10 cellular contexts compared by ENCODE assay signal in genomic region chr4:74624351-74625151, GRCh38.
DNase-seq lines count a peak whose midpoint lies in the region; ATAC-seq, FAIRE-seq and TF ChIP-seq lines count a peak whose summit lies in the region.
"Had no signal": no experiment of that assay in that cellular context is flagged by ENCODE, and none has a peak within 500 bp of the region (broad histone marks: within the 10 kb centered on the region; RNA-seq: fewer than 3 reads in every experiment).

No MANE protein-coding gene starts in this region.

- no peak for FAIRE-seq in K562 (lab: Jason Lieb, UNC)

- H3K27ac Mint-ChIP-seq in Caco-2 (ENCODE audit: unreplicated experiment) = peak overlapping the region; percentile 86
- H3K27ac Mint-ChIP-seq: T-helper 1 cell treated with Interleukin-12 subunit alpha and Interleukin-12 subunit beta and Interleukin-4 antibody, amounts not matched to agents 30 μg/mL and 1 μg/mL, for 36 hours had no signal

- H4K20me1 ChIP-seq in K562 (replicated peaks; ENCODE audit: control insufficient read depth, insufficient read depth, low read length) = no peaks in the 10 kb centered on the region

- no peak overlapping the region for H2BK120ac ChIP-seq in mesenchymal stem cell (ENCODE audit: low read depth, low read length)

- no peak overlapping the region for H2BK12ac ChIP-seq in mesenchymal stem cell (ENCODE audit: low read length in 2 of 2)

- H3K9me1 ChIP-seq in K562 (ENCODE audit: control insufficient read depth, insufficient read depth, low read length) = no peaks in the 10 kb centered on the region

- POLR2A ChIA-PET in Caco-2 (lab: Charles Lee) = interaction anchor here (2.0 kb wide), 1 partner anchor 30 kb away, joined by 6 read pairs; no protein-coding TSS in a partner anchor
- POLR2A ChIA-PET in K562 (lab: Yijun Ruan, JAX) = no interaction called here

- no peak overlapping the region for H3K14ac ChIP-seq in mesenchymal stem cell (ENCODE audit: low read length in 2 of 2)

- CTCF ChIA-PET in Caco-2 (lab: Charles Lee) (interaction anchor here (0.6 kb wide), 2 partner anchors 30 to 139 kb away, joined by 3 read pairs; no protein-coding TSS in a partner anchor), K562 (lab: Yijun Ruan, JAX; ENCODE audit: low intra/inter-chr PET ratio) (interaction anchor here (1.1 to 1.2 kb wide), 2 partner anchors 92 to 253 kb away, joined by 3 to 4 read pairs; no protein-coding TSS in a partner anchor)

- no peak overlapping the region for H3K9ac ChIP-seq in K562 (ENCODE audit: insufficient read depth in 1 of 2, low read depth in 2 of 2, low read length in 2 of 2)
- peak overlapping the region; percentile 44 for H3K9ac ChIP-seq in mesenchymal stem cell (ENCODE audit: low read length)

- no peak for TF ChIP-seq RAD21 in K562 (CRISPR knock-in tag; conservative IDR thresholded peaks at IDR 0.05 in 1 of 2, IDR thresholded peaks at IDR 0.05 in 1 of 2)

- H3K9me3 ChIP-seq in Caco-2 (no peaks in the 10 kb centered on the region), K562 (replicated peaks; ENCODE audit: control insufficient read depth, insufficient read depth, low read depth, low read length) (no peaks in the 10 kb centered on the region), mesenchymal stem cell (ENCODE audit: control insufficient read depth, low read length) (no peaks in the 10 kb centered on the region)
- H3K9me3 ChIP-seq: testis had no signal

- no peaks in the 10 kb centered on the region for H3K27me3 ChIP-seq in Caco-2 (replicated peaks; ENCODE audit: control insufficient read depth, insufficient read depth, low read length)
- H3K27me3 ChIP-seq in K562 (ENCODE audit: control insufficient read depth in 2 of 2, insufficient read depth in 2 of 2, low read length in 2 of 2) = no peaks in the 10 kb centered on the region
- no peaks in the 10 kb centered on the region for H3K27me3 ChIP-seq in mesenchymal stem cell (ENCODE audit: control insufficient read depth in 1 of 2, insufficient read depth in 1 of 2, low read length in 2 of 2)
- H3K27me3 ChIP-seq: testis had no signal

- 0 out of 2 replicates have a peak, but pooled peaks have one; percentile 10 for TF ChIP-seq EP300 in K562 (IDR thresholded peaks at IDR 0.05; ENCODE audit: low read length)

- peaks cover 96% of the 10 kb centered on the region for H3K4me1 ChIP-seq in Caco-2
- peaks cover 0 to 8% of the 10 kb centered on the region in 2 experiments; a peak in 2 of 5 replicates for H3K4me1 ChIP-seq in K562 (replicated peaks in 1 of 2; ENCODE audit: control insufficient read depth in 2 of 2, insufficient read depth in 2 of 2, low read length in 2 of 2)
- H3K4me1 ChIP-seq in mesenchymal stem cell (ENCODE audit: control insufficient read depth, insufficient read depth, low read depth, low read length) = no peaks in the 10 kb centered on the region
- H3K4me1 ChIP-seq: testis had no signal

- H3K4me1 Mint-ChIP-seq in Caco-2 (ENCODE audit: low read depth, unreplicated experiment) = peaks cover 59% of the 10 kb centered on the region

- H3K36me3 Mint-ChIP-seq in Caco-2 (ENCODE audit: insufficient read depth, unreplicated experiment) = peaks cover 11% of the 10 kb centered on the region

- DNase-seq in Caco-2 (no peak), MV-4-11 (lab: John Stamatoyannopoulos, UW) (peak; percentile 92), K562 (ENCODE audit: extremely low read depth in 1 of 4, low spot score in 3 of 4) (peak in 1 of 4 experiments; percentile 15), mesenchymal stem cell (peak; percentile 97), NCI-H526 treated with DMSO at 0.1 percent for 48 hours (lab: John Stamatoyannopoulos, UW) (no peak), Right ventricle myocardium inferior (ENCODE audit: missing footprints) (no peak), D341Med (ENCODE audit: low spot score) (no peak)
- DNase-seq in activated CD8-positive, alpha-beta memory T cell treated with anti-CD3 and anti-CD28 coated beads, Interleukin-2, amount 50 U/mL, for 4 hours = no peak
- DNase-seq: testis had no signal

- H2AFZ ChIP-seq in K562 (ENCODE audit: low read depth, low read length) (peak overlapping the region; percentile 24; the same call in 1 of the 2 replicates), mesenchymal stem cell (ENCODE audit: low read depth, low read length) (no peak overlapping the region)

- H3K79me1 ChIP-seq in mesenchymal stem cell (replicated peaks; ENCODE audit: low read length, poor library complexity, severe bottlenecking) = no peaks in the 10 kb centered on the region

- peak; percentile 39; the same call in 2 of the 3 replicates for ATAC-seq in K562
- ATAC-seq in Right ventricle myocardium inferior = no peak

- no peak overlapping the region for H2BK15ac ChIP-seq in mesenchymal stem cell (ENCODE audit: low read depth, poor library complexity, severe bottlenecking)

- H3K9me3 Mint-ChIP-seq in Caco-2 (ENCODE audit: unreplicated experiment) = no peaks in the 10 kb centered on the region
- H3K9me3 Mint-ChIP-seq: T-helper 1 cell treated with Interleukin-12 subunit alpha and Interleukin-12 subunit beta and Interleukin-4 antibody, amounts not matched to agents 30 μg/mL and 1 μg/mL, for 36 hours had no signal

- H3K18ac ChIP-seq in mesenchymal stem cell (ENCODE audit: low read depth in 1 of 2, low read length in 2 of 2) = peak overlapping the region in 1 of 2 experiments; percentile 76

- 26% methylated on average over 5 of the region's 5 CpGs for WGBS in K562 (ENCODE audit: insufficient coverage, low coverage, missing lambda C conversion rate)
- 0% methylated on average over 2 of the region's 5 CpGs for WGBS in mesenchymal stem cell

- H3K27ac ChIP-seq in K562 (ENCODE audit: extremely low read depth, low read depth, low read length) (peak overlapping the region; percentile 20; the same call in 1 of the 3 replicates), mesenchymal stem cell (ENCODE audit: low read length, poor library complexity, severe bottlenecking) (peak overlapping the region; percentile 62)
- H3K27ac ChIP-seq: testis had no signal

- no peak overlapping the region for H3K4me2 ChIP-seq in K562 (ENCODE audit: insufficient read depth, low read length)
- no peak overlapping the region for H3K4me2 ChIP-seq in mesenchymal stem cell (ENCODE audit: low read length, poor library complexity, severe bottlenecking)

- H4K91ac ChIP-seq in mesenchymal stem cell (ENCODE audit: low read length) = no peak overlapping the region

- no peak for TF ChIP-seq CTCF in Caco-2 (IDR thresholded peaks at IDR 0.05; ENCODE audit: insufficient read depth in 1 of 2, low read depth in 1 of 2, low read length in 1 of 2, severe bottlenecking in 1 of 2, unreplicated experiment in 1 of 2)
- TF ChIP-seq CTCF in K562 (IDR thresholded peaks at IDR 0.05 in 2 of 3, conservative IDR thresholded peaks at IDR 0.05 in 1 of 3; ENCODE audit: insufficient read depth in 2 of 3, low read depth in 1 of 3, low read length in 3 of 3) = no peak

- H3K27me3 Mint-ChIP-seq in Caco-2 (ENCODE audit: insufficient read depth, unreplicated experiment) = no peaks in the 10 kb centered on the region

- no peak overlapping the region for H2AK5ac ChIP-seq in mesenchymal stem cell (ENCODE audit: low read length, severe bottlenecking)

- BruUV-seq in Caco-2 (replicated peaks; lab: Mats Ljungman, UMichigan) (TSS peak; percentile 7), K562 (replicated peaks; lab: Mats Ljungman, UMichigan) (no TSS peak)

- no peak overlapping the region for H3K4ac ChIP-seq in mesenchymal stem cell (ENCODE audit: low read depth in 1 of 2, low read length in 2 of 2)

- H3K79me2 ChIP-seq in K562 (ENCODE audit: control insufficient read depth, insufficient read depth, low read length) = no peaks in the 10 kb centered on the region

- no peak for TF ChIP-seq POLR2A in K562 (conservative IDR thresholded peaks at IDR 0.05)

- H3K4me3 ChIP-seq in Caco-2 (ENCODE audit: low read depth, low read length) (no peak overlapping the region), K562 (no peak overlapping the region), mesenchymal stem cell (ENCODE audit: insufficient read depth in 1 of 2, low read depth in 1 of 2, low read length in 2 of 2) (no peak overlapping the region)
- H3K4me3 ChIP-seq: testis had no signal

- intact Hi-C loops in Caco-2 (cut with micrococcal nuclease; ENCODE audit: unreplicated experiment) (no loop called here), K562 (cut with micrococcal nuclease) (loop anchor here (5.0 kb wide), 1 partner anchor 192 kb away; no protein-coding TSS in a partner anchor), Right ventricle myocardium inferior (cut with DNase I) (loop anchor here (5.0 kb wide), 2 partner anchors 82 to 247 kb away; no protein-coding TSS in a partner anchor)

- no peak overlapping the region for H2BK5ac ChIP-seq in mesenchymal stem cell (ENCODE audit: low read depth, low read length, poor library complexity, severe bottlenecking)

- no peak overlapping the region for H3K4me3 Mint-ChIP-seq in Caco-2 (ENCODE audit: unreplicated experiment)
- H3K4me3 Mint-ChIP-seq: T-helper 1 cell treated with Interleukin-12 subunit alpha and Interleukin-12 subunit beta and Interleukin-4 antibody, amounts not matched to agents 30 μg/mL and 1 μg/mL, for 36 hours had no signal

- in situ Hi-C loops in K562 (cut with MboI) = no loop called here

- no peak overlapping the region for H3K23ac ChIP-seq in mesenchymal stem cell (ENCODE audit: low read length in 2 of 2)

- H3K36me3 ChIP-seq in Caco-2 (ENCODE audit: control insufficient read depth, insufficient read depth, low read length) (no peaks in the 10 kb centered on the region), K562 (ENCODE audit: control insufficient read depth, insufficient read depth, low read length) (no peaks in the 10 kb centered on the region), mesenchymal stem cell (ENCODE audit: control insufficient read depth in 1 of 2, insufficient read depth in 2 of 2, low read depth in 1 of 2, low read length in 2 of 2) (no peaks in the 10 kb centered on the region)

- H4K8ac ChIP-seq in mesenchymal stem cell (ENCODE audit: low read length) = no peak overlapping the region

TF ChIP-seq in K562, 482 proteins besides CTCF, POLR2A, EP300 and RAD21 (continues in another document):
- TF ChIP-seq FOSL1 (tag; conservative IDR thresholded peaks at IDR 0.05) = peak; percentile 83
- no peak for TF ChIP-seq U2AF1 (optimal IDR thresholded peaks at IDR 0.05; ENCODE audit: low read depth, low read length)
- no peak for TF ChIP-seq NR2C2 (CRISPR knock-in tag; IDR thresholded peaks at IDR 0.05)
- peak; percentile 41; the same call in 1 of the 2 replicates for TF ChIP-seq NR2C2 (tag; IDR thresholded peaks at IDR 0.05)
- no peak for TF ChIP-seq CEBPG (CRISPR knock-in tag; IDR thresholded peaks at IDR 0.05)
- TF ChIP-seq CEBPG (tag; conservative IDR thresholded peaks at IDR 0.05 in 1 of 2, IDR thresholded peaks at IDR 0.05 in 1 of 2) = peak; percentile 15 to 76; a peak in 3 of 4 replicates
- TF ChIP-seq JUN (IDR thresholded peaks at IDR 0.05; ENCODE audit: borderline replicate concordance, low read depth, low read length) = peak; percentile 81
- TF ChIP-seq JUN (CRISPR knock-in tag; IDR thresholded peaks at IDR 0.05; ENCODE audit: borderline replicate concordance) = no peak
- peak; percentile 31; the same call in 1 of the 2 replicates for TF ChIP-seq ESRRA (IDR thresholded peaks at IDR 0.05; ENCODE audit: borderline replicate concordance, low read depth)

Comparison
In these comparisons a context has a peak if more than half of its experiments do, and no peak if none do; other contexts are left out.
1. DNase-seq: peak in MV-4-11 (single experiment) and mesenchymal stem cell (single experiment); none in Caco-2 (0 of 2), NCI-H526 treated with DMSO at 0.1 percent for 48 hours (single experiment), Right ventricle myocardium inferior (single experiment), activated CD8-positive, alpha-beta memory T cell treated with anti-CD3 and anti-CD28 coated beads, Interleukin-2, amount 50 U/mL, for 4 hours (single experiment) and D341Med (single experiment).